8 cellular contexts compared by ENCODE assay signal in the genomic region with DNA sequence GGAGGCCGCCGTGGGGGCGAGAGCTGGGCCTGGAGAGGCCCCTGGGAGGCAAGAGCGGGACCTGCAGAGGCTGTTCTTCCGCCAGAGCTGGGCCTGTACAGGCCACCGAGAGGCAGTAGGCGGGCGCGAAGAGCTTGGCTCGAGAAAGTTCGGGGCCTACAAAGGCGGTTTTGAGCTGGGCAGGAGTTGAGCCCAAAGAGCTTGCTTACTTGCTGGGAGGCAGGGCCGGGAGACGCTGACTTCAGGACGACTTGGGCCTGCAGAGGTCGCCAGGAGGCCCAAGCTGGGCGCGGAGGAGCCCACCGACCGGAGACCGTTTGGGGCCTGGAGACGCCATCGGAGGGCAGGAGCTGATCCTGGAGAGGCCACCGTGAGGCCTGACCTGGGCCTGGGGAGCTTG.
DNase-seq lines count a peak whose midpoint lies in the region; ATAC-seq and TF ChIP-seq lines count a peak whose summit lies in the region.
"Not testable (repeated sequence)": the region's sequence is repeated elsewhere in the genome, so short reads cannot be mapped to it uniquely, and the experiment has no call there.

No MANE protein-coding gene starts in this region.

- H3K4me3 ChIP-seq in HL-60 (replicated peaks; ENCODE audit: insufficient read depth, low read length); naive thymus-derived CD4-positive, alpha-beta T cell (ENCODE audit: low read length): not testable (repeated sequence)

- not testable (repeated sequence) for H3K27ac Mint-ChIP-seq in WTC11; central memory CD8-positive, alpha-beta T cell (ENCODE audit: low read depth); naive thymus-derived CD4-positive, alpha-beta T cell

- peaks cover 15% of the 10 kb centered on the region for H3K36me3 Mint-ChIP-seq in WTC11
- not testable (repeated sequence) for H3K36me3 Mint-ChIP-seq in central memory CD8-positive, alpha-beta T cell (ENCODE audit: insufficient read depth); naive thymus-derived CD4-positive, alpha-beta T cell

- POLR2A ChIA-PET in WTC11 (lab: Charles Lee); naive thymus-derived CD4-positive, alpha-beta T cell (lab: Charles Lee): not testable (repeated sequence)

- ATAC-seq in WTC11; central memory CD8-positive, alpha-beta T cell (replicated peaks; ENCODE audit: extremely low read depth, poor library complexity, severe bottlenecking); Right ventricle myocardium superior (ENCODE audit: poor library complexity); naive thymus-derived CD4-positive, alpha-beta T cell: not testable (repeated sequence)

- in situ Hi-C loops in ACHN (cut with HindIII; ENCODE audit: low pct_ligation_motif_present, low pct_unique_long_range_greater_than_20kb, low sequenced_read_pairs) = not testable (repeated sequence)

- not testable (repeated sequence) for H3K27ac ChIP-seq in HL-60 (replicated peaks); naive thymus-derived CD4-positive, alpha-beta T cell (ENCODE audit: low read depth, low read length)

- not testable (repeated sequence) for H3K4me1 Mint-ChIP-seq in WTC11; central memory CD8-positive, alpha-beta T cell; naive thymus-derived CD4-positive, alpha-beta T cell

- intact Hi-C loops in Right ventricle myocardium superior (cut with DNase I); naive thymus-derived CD4-positive, alpha-beta T cell (cut with micrococcal nuclease): not testable (repeated sequence)

- H3K4me3 Mint-ChIP-seq in WTC11; central memory CD8-positive, alpha-beta T cell; naive thymus-derived CD4-positive, alpha-beta T cell: not testable (repeated sequence)

- not testable (repeated sequence) for TF ChIP-seq CTCF in HL-60 (IDR thresholded peaks at IDR 0.05; ENCODE audit: insufficient read depth, low read length); WTC11 (IDR thresholded peaks at IDR 0.05)

- not testable (repeated sequence) for H3K9me3 ChIP-seq in naive thymus-derived CD4-positive, alpha-beta T cell (ENCODE audit: control insufficient read depth in 2 of 3, low read length in 3 of 3)

- CTCF ChIA-PET in WTC11 (lab: Charles Lee); naive thymus-derived CD4-positive, alpha-beta T cell (lab: Charles Lee): not testable (repeated sequence)

- H3K27me3 Mint-ChIP-seq in WTC11 (ENCODE audit: low read depth); central memory CD8-positive, alpha-beta T cell; naive thymus-derived CD4-positive, alpha-beta T cell: not testable (repeated sequence)

- H3K36me3 ChIP-seq in naive thymus-derived CD4-positive, alpha-beta T cell (ENCODE audit: control insufficient read depth in 2 of 3, insufficient read depth in 3 of 3, low read length in 3 of 3) = not testable (repeated sequence)

- H3K27me3 ChIP-seq in HL-60 (ENCODE audit: insufficient read depth, poor library complexity, severe bottlenecking); naive thymus-derived CD4-positive, alpha-beta T cell (ENCODE audit: control insufficient read depth in 2 of 2, insufficient read depth in 2 of 2, low read length in 2 of 2): not testable (repeated sequence)

- DNase-seq in ACHN (peak; percentile 41), HL-60 (ENCODE audit: low read depth in 1 of 2, low spot score in 1 of 2) (peak; percentile 7 to 84), WTC11 (ENCODE audit: low spot score) (peak; percentile 79), activated T-helper 1 cell treated with Interleukin-2 at 50 U/mL for 16 hours (ENCODE audit: low read depth) (peak; percentile 59), Right ventricle myocardium superior (peak; percentile 96)
- DNase-seq in central memory CD8-positive, alpha-beta T cell (ENCODE audit: low spot score in 2 of 2) = peak; percentile 82 to 87
- peak in 7 of 9 donors; percentile 24 to 76 (median 59) for DNase-seq in naive thymus-derived CD4-positive, alpha-beta T cell
- DNase-seq in stimulated activated CD4-positive, alpha-beta T cell treated with anti-CD3 and anti-CD28 coated beads, TNF-alpha, amount 100 ng/mL, for 48 hours (ENCODE audit: low read depth in 3 of 3) = peak in 2 of 3 donors; percentile 33 to 37

- not testable (repeated sequence) for H3K9me3 Mint-ChIP-seq in WTC11; central memory CD8-positive, alpha-beta T cell; naive thymus-derived CD4-positive, alpha-beta T cell

- not testable (repeated sequence) for H3K4me1 ChIP-seq in naive thymus-derived CD4-positive, alpha-beta T cell (ENCODE audit: control insufficient read depth in 2 of 2, insufficient read depth in 2 of 2, low read length in 2 of 2)

Comparison
In these comparisons a context has a peak if more than half of its experiments do, and no peak if none do; other contexts are left out.
1. DNase-seq: peak in every context shown above with its lines; median percentile 96 in Right ventricle myocardium superior; 84 in central memory CD8-positive, alpha-beta T cell; 79 in WTC11; 59 in activated T-helper 1 cell treated with Interleukin-2 at 50 U/mL for 16 hours; 59 in naive thymus-derived CD4-positive, alpha-beta T cell; 46 in HL-60; 41 in ACHN; 35 in stimulated activated CD4-positive, alpha-beta T cell treated with anti-CD3 and anti-CD28 coated beads, TNF-alpha, amount 100 ng/mL, for 48 hours.